In genomic region chr1:3133671-3134070, GRCh38 we compare ENCODE assay signal across 1 cellular context.
TF ChIP-seq lines count a peak whose summit lies in the region.

No MANE protein-coding gene starts in this region.

TF ChIP-seq in HepG2, 621 proteins besides CTCF, POLR2A, EP300 and RAD21 (continued from another document and continues in another):
- TF ChIP-seq KIAA2018 (CRISPR knock-in tag; IDR thresholded peaks at IDR 0.05; ENCODE audit: borderline replicate concordance): no peak
- TF ChIP-seq SKIL (CRISPR knock-in tag; IDR thresholded peaks at IDR 0.05; ENCODE audit: borderline replicate concordance): no peak
- TF ChIP-seq NFYC (CRISPR knock-in tag; IDR thresholded peaks at IDR 0.05): no peak
- no peak for TF ChIP-seq CSRNP2 (CRISPR knock-in tag; conservative IDR thresholded peaks at IDR 0.05; ENCODE audit: low read depth)
- no peak for TF ChIP-seq ZNF256 (CRISPR knock-in tag; conservative IDR thresholded peaks at IDR 0.05)
- TF ChIP-seq ZNF788 (CRISPR knock-in tag; IDR thresholded peaks at IDR 0.05; ENCODE audit: borderline replicate concordance): no peak
- no peak for TF ChIP-seq ZBTB44 (CRISPR knock-in tag; IDR thresholded peaks at IDR 0.05)
- no peak for TF ChIP-seq ZMYM2 (CRISPR knock-in tag; IDR thresholded peaks at IDR 0.05)
- TF ChIP-seq KAT2B (IDR thresholded peaks at IDR 0.05; ENCODE audit: borderline replicate concordance, low read depth, low read length): no peak
- no peak for TF ChIP-seq NR2C2 (CRISPR knock-in tag; IDR thresholded peaks at IDR 0.05; ENCODE audit: borderline replicate concordance)
- no peak for TF ChIP-seq ZBTB42 (CRISPR knock-in tag; IDR thresholded peaks at IDR 0.05)
- TF ChIP-seq TEF (CRISPR knock-in tag; IDR thresholded peaks at IDR 0.05): no peak
- no peak for TF ChIP-seq ARID3A (IDR thresholded peaks at IDR 0.05; ENCODE audit: low read depth, low read length)
- peak; percentile 24; the same call in 1 of the 2 replicates for TF ChIP-seq UBTF (CRISPR knock-in tag; IDR thresholded peaks at IDR 0.05)
- TF ChIP-seq ZNF776 (CRISPR knock-in tag; IDR thresholded peaks at IDR 0.05): no peak
- TF ChIP-seq ZNF251 (CRISPR knock-in tag; IDR thresholded peaks at IDR 0.05): no peak
- no peak for TF ChIP-seq TARDBP (CRISPR knock-in tag; IDR thresholded peaks at IDR 0.05)
- TF ChIP-seq EHMT2 (IDR thresholded peaks at IDR 0.05; ENCODE audit: borderline replicate concordance, low read depth, low read length): no peak
- TF ChIP-seq GABPA (IDR thresholded peaks at IDR 0.05; ENCODE audit: low read depth, low read length): no peak
- TF ChIP-seq GABPA (CRISPR knock-in tag; IDR thresholded peaks at IDR 0.05; ENCODE audit: low read depth): 0 out of 2 replicates have a peak, but pooled peaks have one; percentile 33
- no peak for TF ChIP-seq MAFK (conservative IDR thresholded peaks at IDR 0.05 in 1 of 2, IDR thresholded peaks at IDR 0.05 in 1 of 2; ENCODE audit: low read length in 2 of 2)
- TF ChIP-seq ZNF644 (CRISPR knock-in tag; IDR thresholded peaks at IDR 0.05; ENCODE audit: low read depth): no peak
- peak; percentile 54; the same call in 1 of the 2 replicates for TF ChIP-seq ZNF281 (CRISPR knock-in tag; IDR thresholded peaks at IDR 0.05; ENCODE audit: borderline replicate concordance)
- TF ChIP-seq THYN1 (CRISPR knock-in tag; IDR thresholded peaks at IDR 0.05; ENCODE audit: borderline replicate concordance, low read depth): no peak
- TF ChIP-seq SRSF4 (IDR thresholded peaks at IDR 0.05; ENCODE audit: low read depth, low read length, poor library complexity, severe bottlenecking): no peak
- TF ChIP-seq ATRX (CRISPR knock-in tag; IDR thresholded peaks at IDR 0.05; ENCODE audit: borderline replicate concordance): no peak
